Comparison of ENCODE assay signal across 1 cellular context in genomic region chr2:129103922-129104878, GRCh38.
A peak's percentile ranks its signal among the peaks of the same experiment; 100 is the strongest.
TF ChIP-seq lines count a peak whose summit lies in the region.

No MANE protein-coding gene starts in this region.

TF ChIP-seq in GM12878, 131 proteins besides CTCF, POLR2A, EP300 and RAD21 (continued from another document):
- TF ChIP-seq PBX3 (IDR thresholded peaks at IDR 0.05; ENCODE audit: insufficient replicate concordance, low read depth, low read length), result peak; percentile 72
